2 cellular contexts compared by ENCODE assay signal in genomic region chr6:30169658-30170614, GRCh38.
TF ChIP-seq lines count a peak whose summit lies in the region.

No MANE protein-coding gene starts in this region.

TF ChIP-seq in GM12891, 5 proteins besides CTCF, POLR2A, EP300 and RAD21:
- TF ChIP-seq POLR2AphosphoS5 (IDR thresholded peaks at IDR 0.05; ENCODE audit: low read depth, low read length) (no peak), POU2F2 (IDR thresholded peaks at IDR 0.05; ENCODE audit: low read depth, low read length) (no peak), TAF1 (IDR thresholded peaks at IDR 0.05; ENCODE audit: low read depth, low read length) (no peak), PAX5 (IDR thresholded peaks at IDR 0.05; ENCODE audit: insufficient read depth, low read length, severe bottlenecking) (no peak), SPI1 (IDR thresholded peaks at IDR 0.05; ENCODE audit: low read depth, low read length) (no peak)

TF ChIP-seq in GM12878, 131 proteins besides CTCF, POLR2A, EP300 and RAD21:
- TF ChIP-seq CREB1 (IDR thresholded peaks at IDR 0.05; ENCODE audit: low read depth), result no peak
- peak; percentile 81 for TF ChIP-seq SMC3 (IDR thresholded peaks at IDR 0.05; ENCODE audit: borderline replicate concordance, low read length)
- TF ChIP-seq STAT1 (conservative IDR thresholded peaks at IDR 0.05), result no peak
